ENCODE assay signal across 13 cellular contexts in genomic region chr9:96176901-96177718, GRCh38.
A peak's percentile ranks its signal among the peaks of the same experiment; 100 is the strongest.
DNase-seq lines count a peak whose midpoint lies in the region; ATAC-seq, FAIRE-seq and TF ChIP-seq lines count a peak whose summit lies in the region.
"Had no signal": no experiment of that assay in that cellular context is flagged by ENCODE, and none has a peak within 500 bp of the region (broad histone marks: within the 10 kb centered on the region; RNA-seq: fewer than 3 reads in every experiment).

No MANE protein-coding gene starts in this region.

- H3K27me3 Mint-ChIP-seq in Caco-2 (ENCODE audit: insufficient read depth, unreplicated experiment) = no peaks in the 10 kb centered on the region
- peaks cover 38% of the 10 kb centered on the region for H3K27me3 Mint-ChIP-seq in osteocyte (ENCODE audit: unreplicated experiment)

- peaks cover 47% of the 10 kb centered on the region for H3K4me1 ChIP-seq in Caco-2
- H3K4me1 ChIP-seq: BE2C had no signal

- no peak for FAIRE-seq in GM12892 (lab: Jason Lieb, UNC)

- H3K4me1 Mint-ChIP-seq in Caco-2 (ENCODE audit: low read depth, unreplicated experiment) = peaks cover 15% of the 10 kb centered on the region
- peaks cover 16% of the 10 kb centered on the region for H3K4me1 Mint-ChIP-seq in osteocyte (ENCODE audit: unreplicated experiment)
- H3K4me1 Mint-ChIP-seq: activated CD8-positive, alpha-beta memory T cell treated with anti-CD3 and anti-CD28 coated beads, Interleukin-2, amount 10 ng/mL, durations not matched to agents 7 days and 5 days; naive B cell had no signal

- POLR2A ChIA-PET in Caco-2 (lab: Charles Lee) = no interaction called here

- H3K9me3 Mint-ChIP-seq in Caco-2 (ENCODE audit: unreplicated experiment) (no peaks in the 10 kb centered on the region), osteocyte (ENCODE audit: unreplicated experiment) (no peaks in the 10 kb centered on the region)
- H3K9me3 Mint-ChIP-seq: effector memory CD8-positive, alpha-beta T cell had no signal

- ATAC-seq in SK-N-SH treated with all-trans-retinoic acid at 6 μM for 48 hours = peak; percentile 44; the same call in 1 of the 3 replicates
- ATAC-seq in left ventricle myocardium superior = peak; percentile 57
- no peak for ATAC-seq in GM21423 (IDR thresholded peaks at IDR 0.05; ENCODE audit: unreplicated experiment)
- ATAC-seq: activated CD8-positive, alpha-beta memory T cell treated with anti-CD3 and anti-CD28 coated beads, Interleukin-2, amount 10 ng/mL, durations not matched to agents 7 days and 5 days; effector memory CD8-positive, alpha-beta T cell had no signal

- CTCF ChIA-PET in Caco-2 (lab: Charles Lee) = interaction anchor here (1.1 kb wide), 1 partner anchor 40 kb away, joined by 4 read pairs; no protein-coding TSS in a partner anchor

- intact Hi-C loops in Caco-2 (cut with micrococcal nuclease; ENCODE audit: unreplicated experiment) (loop anchor here (1.0 to 5.0 kb wide), 2 partner anchors 41 to 105 kb away; no protein-coding TSS in a partner anchor), left ventricle myocardium superior (cut with micrococcal nuclease) (no loop called here)

- H3K27ac Mint-ChIP-seq in Caco-2 (ENCODE audit: unreplicated experiment) = no peak overlapping the region
- H3K27ac Mint-ChIP-seq in osteocyte (ENCODE audit: unreplicated experiment) = no peak overlapping the region
- H3K27ac Mint-ChIP-seq: activated CD8-positive, alpha-beta memory T cell treated with anti-CD3 and anti-CD28 coated beads, Interleukin-2, amount 10 ng/mL, durations not matched to agents 7 days and 5 days; effector memory CD8-positive, alpha-beta T cell; naive B cell had no signal

- H3K36me3 Mint-ChIP-seq in Caco-2 (ENCODE audit: insufficient read depth, unreplicated experiment) (no peaks in the 10 kb centered on the region), osteocyte (ENCODE audit: unreplicated experiment) (no peaks in the 10 kb centered on the region)
- H3K36me3 Mint-ChIP-seq: activated CD8-positive, alpha-beta memory T cell treated with anti-CD3 and anti-CD28 coated beads, Interleukin-2, amount 10 ng/mL, durations not matched to agents 7 days and 5 days; naive B cell had no signal

- H3K4me3 ChIP-seq in Caco-2 (ENCODE audit: low read depth, low read length) = no peak overlapping the region

- H3K27me3 ChIP-seq in Caco-2 (replicated peaks; ENCODE audit: control insufficient read depth, insufficient read depth, low read length) = no peaks in the 10 kb centered on the region
- H3K27me3 ChIP-seq: BE2C had no signal

- no peak for TF ChIP-seq POLR2A in GM12892 (IDR thresholded peaks at IDR 0.05; ENCODE audit: low read depth, low read length)

- BruUV-seq in Caco-2 (replicated peaks; lab: Mats Ljungman, UMichigan) = no TSS peak

- no peaks in the 10 kb centered on the region for H3K9me3 ChIP-seq in Caco-2
- H3K9me3 ChIP-seq: BE2C had no signal

- peak; percentile 42 to 51 for DNase-seq in Caco-2
- DNase-seq in left ventricle myocardium superior = no peak
- DNase-seq in osteocyte (ENCODE audit: extremely low spot score, unreplicated experiment) = no peak
- DNase-seq in AG20443 (ENCODE audit: low spot score) = no peak
- no peak for DNase-seq in NK-92 treated with Interleukin-12 subunit alpha and Interleukin-12 subunit beta, amount 100 ng/mL, for 24 hours (lab: John Stamatoyannopoulos, UW)
- no peak for DNase-seq in GM12892 (ENCODE audit: insufficient read length)
- DNase-seq: activated CD8-positive, alpha-beta memory T cell treated with anti-CD3 and anti-CD28 coated beads, Interleukin-2, amount 10 ng/mL, durations not matched to agents 7 days and 5 days; BE2C; effector memory CD8-positive, alpha-beta T cell; naive B cell; stimulated activated CD8-positive, alpha-beta memory T cell treated with anti-CD3 and anti-CD28 coated beads, Interleukin-4, amount 100 ng/mL, for 48 hours had no signal

- TF ChIP-seq CTCF in Caco-2 (IDR thresholded peaks at IDR 0.05; ENCODE audit: insufficient read depth in 1 of 2, low read depth in 1 of 2, low read length in 1 of 2, severe bottlenecking in 1 of 2, unreplicated experiment in 1 of 2) (peak in 1 of 2 experiments; percentile 17), osteocyte (IDR thresholded peaks at IDR 0.05) (peak; percentile 9)

- H3K36me3 ChIP-seq in Caco-2 (ENCODE audit: control insufficient read depth, insufficient read depth, low read length) = no peaks in the 10 kb centered on the region
- H3K36me3 ChIP-seq: BE2C had no signal

- H3K4me3 Mint-ChIP-seq in Caco-2 (ENCODE audit: unreplicated experiment) (no peak overlapping the region), osteocyte (ENCODE audit: unreplicated experiment) (no peak overlapping the region)
- H3K4me3 Mint-ChIP-seq: activated CD8-positive, alpha-beta memory T cell treated with anti-CD3 and anti-CD28 coated beads, Interleukin-2, amount 10 ng/mL, durations not matched to agents 7 days and 5 days; effector memory CD8-positive, alpha-beta T cell; naive B cell had no signal

TF ChIP-seq in SK-N-SH treated with all-trans-retinoic acid at 6 μM for 48 hours, 23 proteins besides CTCF, POLR2A, EP300 and RAD21 (continues in another document):
- TF ChIP-seq CSDC2 (CRISPR knock-in tag; IDR thresholded peaks at IDR 0.05) (no peak), TSHZ2 (CRISPR knock-in tag; IDR thresholded peaks at IDR 0.05) (no peak), ZFP3 (CRISPR knock-in tag; IDR thresholded peaks at IDR 0.05) (no peak), ZNF565 (CRISPR knock-in tag; conservative IDR thresholded peaks at IDR 0.05; ENCODE audit: low read depth) (no peak), ZNF70 (CRISPR knock-in tag; IDR thresholded peaks at IDR 0.05) (no peak), PPARA (CRISPR knock-in tag; IDR thresholded peaks at IDR 0.05; ENCODE audit: borderline replicate concordance) (no peak), SNAI2 (CRISPR knock-in tag; IDR thresholded peaks at IDR 0.05) (no peak), ISL1 (CRISPR knock-in tag; IDR thresholded peaks at IDR 0.05) (no peak), RARB (CRISPR knock-in tag; IDR thresholded peaks at IDR 0.05) (no peak), ZNF8 (CRISPR knock-in tag; IDR thresholded peaks at IDR 0.05) (no peak), CSRNP3 (CRISPR knock-in tag; IDR thresholded peaks at IDR 0.05) (no peak), ARNTL (CRISPR knock-in tag; IDR thresholded peaks at IDR 0.05; ENCODE audit: borderline replicate concordance, low read depth) (no peak)
- TF ChIP-seq, protein P1, sequence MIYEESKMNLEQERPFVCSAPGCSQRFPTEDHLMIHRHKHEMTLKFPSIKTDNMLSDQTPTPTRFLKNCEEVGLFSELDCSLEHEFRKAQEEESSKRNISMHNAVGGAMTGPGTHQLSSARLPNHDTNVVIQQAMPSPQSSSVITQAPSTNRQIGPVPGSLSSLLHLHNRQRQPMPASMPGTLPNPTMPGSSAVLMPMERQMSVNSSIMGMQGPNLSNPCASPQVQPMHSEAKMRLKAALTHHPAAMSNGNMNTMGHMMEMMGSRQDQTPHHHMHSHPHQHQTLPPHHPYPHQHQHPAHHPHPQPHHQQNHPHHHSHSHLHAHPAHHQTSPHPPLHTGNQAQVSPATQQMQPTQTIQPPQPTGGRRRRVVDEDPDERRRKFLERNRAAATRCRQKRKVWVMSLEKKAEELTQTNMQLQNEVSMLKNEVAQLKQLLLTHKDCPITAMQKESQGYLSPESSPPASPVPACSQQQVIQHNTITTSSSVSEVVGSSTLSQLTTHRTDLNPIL (CRISPR knock-in tag; IDR thresholded peaks at IDR 0.05; ENCODE audit: low read depth) = no peak

Comparison
In these comparisons a context has a peak if more than half of its experiments do, and no peak if none do; other contexts are left out.
1. DNase-seq: peak in Caco-2 (2 of 2); none in left ventricle myocardium superior (single experiment), osteocyte (single experiment), AG20443 (single experiment), NK-92 treated with Interleukin-12 subunit alpha and Interleukin-12 subunit beta, amount 100 ng/mL, for 24 hours (single experiment) and GM12892 (single experiment).